7 cellular contexts compared by ENCODE assay signal in the genomic region with DNA sequence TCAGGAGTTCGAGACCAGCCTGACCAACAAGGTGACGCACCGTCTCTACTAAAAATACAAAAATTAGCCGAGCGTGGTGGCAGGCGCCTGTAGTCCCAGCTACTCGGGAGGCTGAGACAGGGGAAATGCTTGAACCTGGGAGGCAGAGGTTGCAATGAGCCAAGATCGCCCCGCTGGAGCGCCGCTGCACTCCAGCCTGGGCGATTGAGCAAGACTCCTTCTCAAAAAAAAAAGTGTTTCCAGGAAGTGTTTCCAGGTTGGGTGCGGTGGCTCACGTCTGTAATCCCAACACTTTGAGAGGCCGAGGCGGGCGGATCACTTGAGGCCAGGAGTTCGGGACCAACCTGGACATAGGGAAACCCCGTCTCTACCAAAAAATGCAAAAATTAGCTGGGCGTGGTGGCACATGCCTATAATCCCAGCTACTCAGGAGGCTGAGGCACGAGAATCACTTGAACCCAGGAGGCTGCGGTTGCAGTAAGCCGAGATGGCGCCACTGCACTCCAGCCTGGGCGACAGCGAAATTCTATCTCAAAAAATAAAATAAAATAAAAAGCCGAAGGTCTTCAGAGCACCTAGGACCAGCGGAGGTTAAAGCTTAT. TPM values are rescaled to one million over a fixed set of nuclear protein-coding genes. Genes with fewer than 3 reads are reported as not detected.
A peak's percentile ranks its signal among the peaks of the same experiment; 100 is the strongest.
DNase-seq lines count a peak whose midpoint lies in the region; ATAC-seq and TF ChIP-seq lines count a peak whose summit lies in the region.
"Not testable (repeated sequence)": the region's sequence is repeated elsewhere in the genome, so short reads cannot be mapped to it uniquely, and the experiment has no call there.

No MANE protein-coding gene starts in this region.

- TF ChIP-seq POLR2A in esophagus squamous epithelium (IDR thresholded peaks at IDR 0.05), result not testable (repeated sequence)

- H3K4me3 ChIP-seq in adipocyte (ENCODE audit: low read length), result peak overlapping the region; percentile 71
- H3K4me3 ChIP-seq in esophagus squamous epithelium, result peak overlapping the region; percentile 42 to 70 (median 48)
- peak overlapping the region; percentile 32 for H3K4me3 ChIP-seq in smooth muscle cell

- not testable (repeated sequence) for H4K20me1 ChIP-seq in smooth muscle cell (ENCODE audit: low read depth)

- H3K9ac ChIP-seq in adipocyte (ENCODE audit: low read length); smooth muscle cell (ENCODE audit: low read depth): not testable (repeated sequence)

- not testable (repeated sequence) for H3K79me2 ChIP-seq in smooth muscle cell (ENCODE audit: low read depth)

- H3K36me3 Mint-ChIP-seq in activated CD4-positive, alpha-beta T cell treated with anti-CD3 and anti-CD28 coated beads, Interleukin-2, amount 10 ng/mL, durations not matched to agents 24 days and 14 days (ENCODE audit: low read depth); memory B cell: not testable (repeated sequence)

- not testable (repeated sequence) for H3K27me3 ChIP-seq in adipocyte (replicated peaks; ENCODE audit: control insufficient read depth, insufficient read depth, low read length); esophagus squamous epithelium; smooth muscle cell (ENCODE audit: low read depth)

- not testable (repeated sequence) for H3K36me3 ChIP-seq in adipocyte (ENCODE audit: control insufficient read depth, insufficient read depth, low read length, severe bottlenecking); esophagus squamous epithelium; smooth muscle cell (ENCODE audit: low read depth)

- peak overlapping the region in 2 of 4 donors; percentile 36 to 53 for H3K27ac ChIP-seq in esophagus squamous epithelium
- H3K27ac ChIP-seq in smooth muscle cell (ENCODE audit: low read depth), result not testable (repeated sequence)

- H3F3A ChIP-seq in smooth muscle cell (ENCODE audit: low read depth), result not testable (repeated sequence)

- WGBS in esophagus squamous epithelium, 2 donors, result 74 to 81% methylated on average over 14 to 25 of the region's 28 CpGs
- WGBS in smooth muscle cell (ENCODE audit: low lambda C conversion rate), result 96% methylated on average over 28 of the region's 28 CpGs

- not testable (repeated sequence) for ATAC-seq in memory B cell (ENCODE audit: low read depth)

- not testable (repeated sequence) for H3K4me1 ChIP-seq in adipocyte (ENCODE audit: control insufficient read depth, insufficient read depth, low read length); smooth muscle cell (ENCODE audit: low read depth)
- peaks cover 4 to 13% (median 8%) of the 10 kb centered on the region in 3 donors for H3K4me1 ChIP-seq in esophagus squamous epithelium

- H2AFZ ChIP-seq in smooth muscle cell (ENCODE audit: low read depth), result peak overlapping the region; percentile 58

- H3K9me3 Mint-ChIP-seq in activated CD4-positive, alpha-beta T cell treated with anti-CD3 and anti-CD28 coated beads, Interleukin-2, amount 10 ng/mL, durations not matched to agents 24 days and 14 days; memory B cell: not testable (repeated sequence)

- peak overlapping the region; percentile 61 for H3K4me2 ChIP-seq in smooth muscle cell

- not testable (repeated sequence) for H3K4me1 Mint-ChIP-seq in activated CD4-positive, alpha-beta T cell treated with anti-CD3 and anti-CD28 coated beads, Interleukin-2, amount 10 ng/mL, durations not matched to agents 24 days and 14 days; memory B cell

- TF ChIP-seq CTCF in esophagus squamous epithelium (IDR thresholded peaks at IDR 0.05); smooth muscle cell (IDR thresholded peaks at IDR 0.05; ENCODE audit: borderline replicate concordance, insufficient read depth, poor library complexity, severe bottlenecking): not testable (repeated sequence)

- peak overlapping the region; percentile 93 for H3K27ac Mint-ChIP-seq in activated CD4-positive, alpha-beta T cell treated with anti-CD3 and anti-CD28 coated beads, Interleukin-2, amount 10 ng/mL, durations not matched to agents 24 days and 14 days
- peak overlapping the region; percentile 80 for H3K27ac Mint-ChIP-seq in memory B cell

- H3K27me3 Mint-ChIP-seq in activated CD4-positive, alpha-beta T cell treated with anti-CD3 and anti-CD28 coated beads, Interleukin-2, amount 10 ng/mL, durations not matched to agents 24 days and 14 days; memory B cell: not testable (repeated sequence)

- intact Hi-C loops in activated CD4-positive, alpha-beta T cell treated with anti-CD3 and anti-CD28 coated beads, Interleukin-2, amount 10 ng/mL, durations not matched to agents 24 days and 14 days (cut with micrococcal nuclease); esophagus squamous epithelium (cut with DNase I): not testable (repeated sequence)

- DNase-seq in GF-D8 (lab: John Stamatoyannopoulos, UW) (peak; percentile 48), MV-4-11 (lab: John Stamatoyannopoulos, UW) (peak; percentile 39)
- not testable (repeated sequence) for DNase-seq in activated CD4-positive, alpha-beta T cell treated with anti-CD3 and anti-CD28 coated beads, Interleukin-2, amount 10 ng/mL, durations not matched to agents 24 days and 14 days; adipocyte (ENCODE audit: low read depth); esophagus squamous epithelium (lab: John Stamatoyannopoulos, UW); memory B cell (ENCODE audit: low spot score in 2 of 2); smooth muscle cell (lab: John Stamatoyannopoulos, UW; ENCODE audit: unreplicated experiment)

- not testable (repeated sequence) for H3K9me3 ChIP-seq in adipocyte (ENCODE audit: control insufficient read depth, low read length); esophagus squamous epithelium; smooth muscle cell (replicated peaks; ENCODE audit: low read depth)

- peak overlapping the region; percentile 88 for H3K4me3 Mint-ChIP-seq in activated CD4-positive, alpha-beta T cell treated with anti-CD3 and anti-CD28 coated beads, Interleukin-2, amount 10 ng/mL, durations not matched to agents 24 days and 14 days
- H3K4me3 Mint-ChIP-seq in memory B cell, result peak overlapping the region; percentile 86

RNA-seq across cellular contexts. Expression of gene KDM4C, which starts 42.5 kb away (rescaled TPM):
- 36.4 and 39.8 TPM in 2 replicates for total RNA-seq in activated CD4-positive, alpha-beta T cell treated with anti-CD3 and anti-CD28 coated beads, Interleukin-2, amount 10 ng/mL, durations not matched to agents 24 days and 14 days
- 10 to 100 TPM; 12.5 to 43.9 (median 22.9) TPM for total RNA-seq in esophagus squamous epithelium
- total RNA-seq in smooth muscle cell, result 20.2 and 39.7 TPM in 2 replicates
- 7.3 and 7.5 TPM in 2 replicates for polyA plus RNA-seq in smooth muscle cell
